ENCODE assay signal across 18 cellular contexts in the genomic region with DNA sequence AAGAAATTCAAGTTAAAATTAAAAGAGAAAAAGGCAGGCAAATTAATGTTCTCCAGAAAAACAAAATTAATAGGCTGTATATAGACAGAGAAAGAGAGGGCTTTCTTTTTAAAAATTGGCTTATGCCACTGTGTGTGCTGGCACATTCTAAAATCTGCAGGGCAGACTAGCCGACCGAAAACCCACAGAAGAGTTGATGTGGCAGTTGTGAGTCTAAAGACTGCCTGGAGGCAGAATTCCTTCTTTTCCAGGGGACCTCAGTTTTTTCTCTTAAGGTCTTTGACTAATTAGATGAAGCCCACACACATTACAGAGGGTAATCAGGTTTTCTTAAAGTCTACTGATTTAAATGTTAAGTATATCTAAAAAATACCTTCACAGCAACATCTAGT.
DNase-seq lines count a peak whose midpoint lies in the region; ATAC-seq and TF ChIP-seq lines count a peak whose summit lies in the region.
"Had no signal": no experiment of that assay in that cellular context is flagged by ENCODE, and none has a peak within 500 bp of the region (broad histone marks: within the 10 kb centered on the region; RNA-seq: fewer than 3 reads in every experiment).

No MANE protein-coding gene starts in this region.

- no peak overlapping the region for H3K27ac Mint-ChIP-seq in stimulated activated effector memory CD8-positive, alpha-beta T cell treated with anti-CD3 and anti-CD28 coated beads, Interleukin-12 subunit alpha, Interleukin-12 subunit beta, amount 100 ng/mL, for 72 hours
- no peak overlapping the region for H3K27ac Mint-ChIP-seq in activated naive CD8-positive, alpha-beta T cell treated with anti-CD3 and anti-CD28 coated beads, Interleukin-2, amount 50 U/mL, for 24 hours
- H3K27ac Mint-ChIP-seq: naive thymus-derived CD4-positive, alpha-beta T cell; progenitor cell of endocrine pancreas; T-cell had no signal

- H3K4me3 ChIP-seq in ACC112 (ENCODE audit: low read depth, low read length) = peak overlapping the region; percentile 21; the same call in 1 of the 2 replicates
- no peak overlapping the region for H3K4me3 ChIP-seq in PC-3 (ENCODE audit: low read length)
- no peak overlapping the region for H3K4me3 ChIP-seq in osteoblast (ENCODE audit: insufficient read depth, low read length)

- no peaks in the 10 kb centered on the region for H3K27me3 Mint-ChIP-seq in activated naive CD8-positive, alpha-beta T cell treated with anti-CD3 and anti-CD28 coated beads, Interleukin-2, amount 50 U/mL, for 24 hours
- H3K27me3 Mint-ChIP-seq: naive thymus-derived CD4-positive, alpha-beta T cell; progenitor cell of endocrine pancreas; T-cell had no signal

- no peaks in the 10 kb centered on the region for H3K9me2 ChIP-seq in PC-3 (replicated peaks; ENCODE audit: low read length)

- ATAC-seq in PC-3 = no peak
- no peak for ATAC-seq in stimulated activated effector memory CD8-positive, alpha-beta T cell treated with anti-CD3 and anti-CD28 coated beads, Interleukin-12 subunit alpha, Interleukin-12 subunit beta, amount 100 ng/mL, for 72 hours
- no peak for ATAC-seq in HG02852 (IDR thresholded peaks at IDR 0.05; ENCODE audit: unreplicated experiment)
- no peak for ATAC-seq in activated naive CD8-positive, alpha-beta T cell treated with anti-CD3 and anti-CD28 coated beads, Interleukin-2, amount 50 U/mL, for 24 hours
- ATAC-seq: left ventricle myocardium superior; naive thymus-derived CD4-positive, alpha-beta T cell; T-cell had no signal

- H3K79me2 ChIP-seq in ACC112 (ENCODE audit: control insufficient read depth, insufficient read depth, low read length, unreplicated experiment) (no peaks in the 10 kb centered on the region), PC-3 (ENCODE audit: low read length) (no peaks in the 10 kb centered on the region), osteoblast (ENCODE audit: insufficient read depth, low read length) (no peaks in the 10 kb centered on the region)

- BruUV-seq in PC-3 (replicated peaks; lab: Mats Ljungman, UMichigan) = no TSS peak

- TF ChIP-seq CTCF in PC-3 (conservative IDR thresholded peaks at IDR 0.05; ENCODE audit: low read depth, low read length) = no peak
- TF ChIP-seq CTCF in osteoblast (IDR thresholded peaks at IDR 0.05; ENCODE audit: extremely low read depth, low read depth, low read length) = no peak
- TF ChIP-seq CTCF in GM13977 (IDR thresholded peaks at IDR 0.05; ENCODE audit: extremely low read depth, insufficient read depth, missing control alignments) = no peak

- no peak overlapping the region for H3K4me3 Mint-ChIP-seq in stimulated activated effector memory CD8-positive, alpha-beta T cell treated with anti-CD3 and anti-CD28 coated beads, Interleukin-12 subunit alpha, Interleukin-12 subunit beta, amount 100 ng/mL, for 72 hours
- H3K4me3 Mint-ChIP-seq in activated naive CD8-positive, alpha-beta T cell treated with anti-CD3 and anti-CD28 coated beads, Interleukin-2, amount 50 U/mL, for 24 hours = no peak overlapping the region
- H3K4me3 Mint-ChIP-seq: naive thymus-derived CD4-positive, alpha-beta T cell; T-cell had no signal

- in situ Hi-C loops in GM13977 (cut with MboI; ENCODE audit: low pct_unique_long_range_greater_than_20kb, low sequenced_read_pairs, unreplicated experiment) = no loop called here

- H3K27ac ChIP-seq in ACC112 (ENCODE audit: low read depth, low read length) (peak overlapping the region; percentile 97), PC-3 (ENCODE audit: low read length) (peak overlapping the region; percentile 8; the same call in 1 of the 2 replicates), epithelial cell of prostate (peak overlapping the region; percentile 59), osteoblast (ENCODE audit: low read depth, low read length) (peak overlapping the region; percentile 99)

- H3K4me1 ChIP-seq in ACC112 (ENCODE audit: control insufficient read depth, insufficient read depth, low read length, unreplicated experiment) = peaks cover 36% of the 10 kb centered on the region
- H3K4me1 ChIP-seq in PC-3 (ENCODE audit: insufficient read depth, low read length) = peaks cover 14% of the 10 kb centered on the region
- H3K4me1 ChIP-seq in osteoblast (ENCODE audit: insufficient read depth, low read length) = peaks cover 47% of the 10 kb centered on the region

- CTCF ChIA-PET in PC-3 (lab: Charles Lee) = interaction anchor here (0.6 kb wide), 1 partner anchor 9 kb away, joined by 9 read pairs; no protein-coding TSS in a partner anchor

- intact Hi-C loops in PC-3 (cut with micrococcal nuclease) = no loop called here

- H3K36me3 ChIP-seq in ACC112 (ENCODE audit: insufficient read depth, low read length) = no peaks in the 10 kb centered on the region
- no peaks in the 10 kb centered on the region for H3K36me3 ChIP-seq in PC-3 (ENCODE audit: low read depth, low read length)
- H3K36me3 ChIP-seq in osteoblast (ENCODE audit: insufficient read depth, low read length) = no peaks in the 10 kb centered on the region

- H3K4me2 ChIP-seq in PC-3 (ENCODE audit: low read length) (no peak overlapping the region), osteoblast (ENCODE audit: insufficient read depth, low read length) (peak overlapping the region; percentile 75)

- no peak overlapping the region for H3K9ac ChIP-seq in PC-3 (ENCODE audit: low read length)

- H4K20me1 ChIP-seq in PC-3 (ENCODE audit: low read length) = no peaks in the 10 kb centered on the region
- H4K20me1 ChIP-seq in osteoblast (ENCODE audit: insufficient read depth, low read length) = no peaks in the 10 kb centered on the region

- no peaks in the 10 kb centered on the region for H3K27me3 ChIP-seq in ACC112 (ENCODE audit: insufficient read depth, low read length)
- H3K27me3 ChIP-seq in PC-3 (ENCODE audit: low read length) = no peaks in the 10 kb centered on the region
- H3K27me3 ChIP-seq in osteoblast (ENCODE audit: insufficient read depth, low read length) = no peaks in the 10 kb centered on the region

- no peaks in the 10 kb centered on the region for H3F3A ChIP-seq in PC-3 (ENCODE audit: low read length, unreplicated experiment)

- H3K4me1 Mint-ChIP-seq in stimulated activated effector memory CD8-positive, alpha-beta T cell treated with anti-CD3 and anti-CD28 coated beads, Interleukin-12 subunit alpha, Interleukin-12 subunit beta, amount 100 ng/mL, for 72 hours = no peaks in the 10 kb centered on the region
- no peaks in the 10 kb centered on the region for H3K4me1 Mint-ChIP-seq in activated naive CD8-positive, alpha-beta T cell treated with anti-CD3 and anti-CD28 coated beads, Interleukin-2, amount 50 U/mL, for 24 hours
- H3K4me1 Mint-ChIP-seq: naive thymus-derived CD4-positive, alpha-beta T cell; T-cell had no signal

- no peaks in the 10 kb centered on the region for H3K9me3 ChIP-seq in PC-3 (ENCODE audit: low read length)
- no peaks in the 10 kb centered on the region for H3K9me3 ChIP-seq in osteoblast (ENCODE audit: low read depth, low read length)

- H2AFZ ChIP-seq in ACC112 (ENCODE audit: low read length, unreplicated experiment) (peak overlapping the region; percentile 38), PC-3 (ENCODE audit: low read length) (no peak overlapping the region), osteoblast (ENCODE audit: low read length) (no peak overlapping the region)

- no peaks in the 10 kb centered on the region for H3K9me3 Mint-ChIP-seq in stimulated activated effector memory CD8-positive, alpha-beta T cell treated with anti-CD3 and anti-CD28 coated beads, Interleukin-12 subunit alpha, Interleukin-12 subunit beta, amount 100 ng/mL, for 72 hours
- no peaks in the 10 kb centered on the region for H3K9me3 Mint-ChIP-seq in activated naive CD8-positive, alpha-beta T cell treated with anti-CD3 and anti-CD28 coated beads, Interleukin-2, amount 50 U/mL, for 24 hours
- H3K9me3 Mint-ChIP-seq: naive thymus-derived CD4-positive, alpha-beta T cell; T-cell had no signal

- POLR2A ChIA-PET in PC-3 (lab: Charles Lee; ENCODE audit: unreplicated experiment) = no interaction called here

- H3K36me3 Mint-ChIP-seq in stimulated activated effector memory CD8-positive, alpha-beta T cell treated with anti-CD3 and anti-CD28 coated beads, Interleukin-12 subunit alpha, Interleukin-12 subunit beta, amount 100 ng/mL, for 72 hours = no peaks in the 10 kb centered on the region
- H3K36me3 Mint-ChIP-seq in activated naive CD8-positive, alpha-beta T cell treated with anti-CD3 and anti-CD28 coated beads, Interleukin-2, amount 50 U/mL, for 24 hours (ENCODE audit: low read depth) = no peaks in the 10 kb centered on the region
- H3K36me3 Mint-ChIP-seq: T-cell had no signal

- DNase-seq in PC-3 (no peak), epithelial cell of prostate (ENCODE audit: low read depth, low spot score) (no peak), osteoblast (ENCODE audit: insufficient read length, low spot score, missing footprints) (no peak), GM13977 (ENCODE audit: low spot score) (no peak)
- no peak for DNase-seq in stimulated activated effector memory CD8-positive, alpha-beta T cell treated with anti-CD3 and anti-CD28 coated beads, Interleukin-12 subunit alpha, Interleukin-12 subunit beta, amount 100 ng/mL, for 72 hours (ENCODE audit: low spot score in 2 of 2)
- DNase-seq in activated naive CD8-positive, alpha-beta T cell treated with anti-CD3 and anti-CD28 coated beads, Interleukin-2, amount 50 U/mL, for 24 hours = no peak
- DNase-seq: activated naive CD4-positive, alpha-beta T cell; DMS79; foreskin melanocyte; KG1; left ventricle myocardium superior; naive thymus-derived CD4-positive, alpha-beta T cell; NCI-H2029 treated with DMSO at 0.1 percent for 48 hours; NCI-H446 treated with DMSO at 0.1 percent for 48 hours; T-cell had no signal

Comparison
In these comparisons a context has a peak if more than half of its experiments do, and no peak if none do; other contexts are left out.
1. H3K27ac ChIP-seq: peak in every context shown above with its lines; median percentile 99 in osteoblast; 97 in ACC112; 59 in epithelial cell of prostate; 8 in PC-3.